In the genomic region with DNA sequence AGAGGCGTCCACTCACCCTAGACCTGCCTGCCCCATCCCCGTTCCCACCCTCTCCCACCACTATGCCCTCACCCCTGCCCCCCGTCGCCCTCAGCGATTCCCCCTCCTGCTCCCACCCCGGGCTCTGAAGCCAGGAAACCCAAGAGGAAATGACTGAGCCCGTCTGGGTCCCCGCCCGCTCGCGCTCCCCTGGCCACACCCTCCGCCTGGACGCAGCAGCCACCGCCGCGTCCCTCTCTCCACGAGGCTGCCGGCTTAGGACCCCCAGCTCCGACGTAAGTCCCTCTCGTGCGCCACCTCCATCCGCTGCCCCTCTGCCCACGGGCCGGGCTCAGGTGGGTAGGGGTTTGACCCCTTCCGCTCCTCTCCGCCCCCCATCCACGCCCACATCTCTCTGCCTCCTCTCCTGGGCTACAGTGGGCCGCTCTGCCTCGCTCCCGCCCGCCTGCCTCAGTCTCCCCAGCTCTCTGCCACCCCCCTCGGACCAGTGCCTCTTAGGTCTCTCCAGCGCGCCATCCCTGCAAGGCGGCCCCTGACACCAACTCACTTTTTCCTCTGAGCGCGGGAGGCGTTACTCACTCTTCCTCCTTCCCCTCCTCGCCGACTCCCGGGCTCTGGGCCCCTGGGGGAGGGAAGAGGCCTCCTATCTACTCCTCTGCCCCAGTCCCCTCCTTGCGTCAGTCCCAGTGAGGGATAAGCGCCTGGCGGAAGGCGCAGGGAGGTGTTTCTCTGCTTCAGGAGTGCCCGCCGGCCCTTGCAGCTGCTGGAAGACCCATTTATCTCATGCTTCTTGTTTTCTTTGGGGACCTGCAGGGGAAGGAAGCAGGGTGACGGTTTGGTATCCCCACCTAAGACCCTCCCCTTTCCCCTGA, we compare ENCODE assay signal across 8 cellular contexts. TPM values are rescaled to one million over a fixed set of nuclear protein-coding genes. Genes with fewer than 3 reads are reported as not detected.
DNase-seq lines count a peak whose midpoint lies in the region; ATAC-seq, FAIRE-seq and TF ChIP-seq lines count a peak whose summit lies in the region.

TSS of gene FXYD5 (plus strand) at position 201 of the 872 bp plus-strand sequence. CDS start 816 bp downstream, outside the sequence.

- peak within 1 kb of the TSS; percentile 91 for H3K4me2 ChIP-seq in DND-41 (ENCODE audit: insufficient read depth, low read length)
- peak within 1 kb of the TSS; percentile 93 for H3K4me2 ChIP-seq in hepatocyte

- ATAC-seq in DND-41 (ENCODE audit: insufficient read depth, low read depth) (peak; percentile 81), HG03432 (IDR thresholded peaks at IDR 0.05; ENCODE audit: unreplicated experiment) (no peak)

- H4K20me1 ChIP-seq in DND-41 (ENCODE audit: insufficient read depth, low read length) (peaks cover 3% of the 10 kb centered on the region; the same call in 1 of the 2 replicates), hepatocyte (ENCODE audit: insufficient read depth, poor library complexity, severe bottlenecking) (no peaks in the 10 kb centered on the region)

- H3K9me3 ChIP-seq in DND-41 (ENCODE audit: insufficient read depth, low read length, severe bottlenecking) (no peaks in the 10 kb centered on the region), hepatocyte (ENCODE audit: low read depth) (no peaks in the 10 kb centered on the region), skeletal muscle tissue (ENCODE audit: control insufficient read depth in 3 of 3, low read length in 3 of 3) (no peaks in the 10 kb centered on the region)

- no peak for TF ChIP-seq CTCF in DND-41 (IDR thresholded peaks at IDR 0.05; ENCODE audit: borderline replicate concordance, extremely low read depth, low read length, poor library complexity, severe bottlenecking)
- TF ChIP-seq CTCF in hepatocyte (IDR thresholded peaks at IDR 0.05; ENCODE audit: poor library complexity), result no peak

- 1% methylated on average over 44 to 49 of the region's 49 CpGs for WGBS in adipose tissue, 3 donors
- 2% methylated on average over 34 of the region's 49 CpGs for WGBS in hepatocyte (ENCODE audit: low lambda C conversion rate, missing lambda C conversion rate)

- H3K27me3 ChIP-seq in DND-41 (ENCODE audit: insufficient read depth, low read length, poor library complexity) (peaks cover 18% of the 10 kb centered on the region), hepatocyte (peaks cover 24% of the 10 kb centered on the region), skeletal muscle tissue (ENCODE audit: control insufficient read depth in 3 of 3, insufficient read depth in 3 of 3, low read length in 3 of 3) (peaks cover 52 to 66% (median 55%) of the 10 kb centered on the region in 3 donors)

- H3K79me2 ChIP-seq in DND-41 (ENCODE audit: insufficient read depth, low read length) (peaks cover 12% of the 10 kb centered on the region; the same call in 1 of the 2 replicates), hepatocyte (no peaks in the 10 kb centered on the region)

- H3K4me1 ChIP-seq in DND-41 (ENCODE audit: insufficient read depth, low read length) (peaks cover 28% of the 10 kb centered on the region), hepatocyte (ENCODE audit: insufficient read depth) (peaks cover 13% of the 10 kb centered on the region), skeletal muscle tissue (ENCODE audit: control insufficient read depth in 3 of 3, insufficient read depth in 3 of 3, low read length in 3 of 3) (peaks cover 15 to 19% (median 16%) of the 10 kb centered on the region in 3 donors)

- H3K27ac ChIP-seq in DND-41 (ENCODE audit: low read length), result peak within 1 kb of the TSS; percentile 78
- H3K27ac ChIP-seq in adipose tissue (ENCODE audit: low read depth, low read length), result peak within 1 kb of the TSS; percentile 12
- peak within 1 kb of the TSS; percentile 18 for H3K27ac ChIP-seq in hepatocyte
- H3K27ac ChIP-seq in skeletal muscle tissue (ENCODE audit: low read depth, low read length), result peak within 1 kb of the TSS; percentile 51

- H3K4me3 ChIP-seq in DND-41 (ENCODE audit: low read depth in 1 of 2, low read length in 2 of 2) (peak within 1 kb of the TSS; percentile 86 to 93), hepatocyte (peak within 1 kb of the TSS; percentile 53), skeletal muscle tissue (ENCODE audit: low read length in 3 of 3) (peak within 1 kb of the TSS; percentile 62 to 73 (median 68))

- H3K9ac ChIP-seq in DND-41 (ENCODE audit: low read depth, low read length) (peak within 1 kb of the TSS; percentile 83), skeletal muscle tissue (ENCODE audit: low read depth in 1 of 3, low read length in 3 of 3) (peak within 1 kb of the TSS; percentile 57 to 69 (median 59))

- no peaks in the 10 kb centered on the region for H3K9me2 ChIP-seq in hepatocyte (replicated peaks; ENCODE audit: insufficient read depth)

- H2AFZ ChIP-seq in DND-41 (ENCODE audit: low read depth, low read length) (peak within 1 kb of the TSS; percentile 97), hepatocyte (peak within 1 kb of the TSS; percentile 68)

- peak; percentile 78 for DNase-seq in DND-41
- peak; percentile 74 for DNase-seq in HTR-8/SVneo (ENCODE audit: insufficient read length, low spot score)
- peak; percentile 36 to 84 (median 58) for DNase-seq in T-helper 2 cell
- DNase-seq in hepatocyte (ENCODE audit: low spot score), result peak; percentile 86
- no peak for DNase-seq in NCI-H446 (lab: John Stamatoyannopoulos, UW)

- H3K36me3 ChIP-seq in DND-41 (ENCODE audit: insufficient read depth, low read length), result peaks cover 27% of the 10 kb centered on the region
- no peaks in the 10 kb centered on the region for H3K36me3 ChIP-seq in hepatocyte (replicated peaks; ENCODE audit: insufficient read depth, low read depth)
- peaks cover 0 to 7% (median 0%) of the 10 kb centered on the region in 3 donors for H3K36me3 ChIP-seq in skeletal muscle tissue (ENCODE audit: control insufficient read depth in 3 of 3, insufficient read depth in 3 of 3, low read length in 3 of 3)

- FAIRE-seq in HTR-8/SVneo (lab: Jason Lieb, UNC), result peak; percentile 51

RNA-seq across cellular contexts. Expression of gene FXYD5, which starts in this region (rescaled TPM):
- polyA plus RNA-seq in adipose tissue, result 100 to 1,000 TPM in 1 of 3 donors, 10 to 100 TPM in 2; 16.0 to 167 (median 93.9) TPM
- 36.4 and 42.8 TPM in 2 replicates for total RNA-seq in hepatocyte
- 81.1 and 90.2 TPM in 2 replicates for polyA plus RNA-seq in hepatocyte
- 7.3 TPM for total RNA-seq in skeletal muscle tissue

Comparison
In these comparisons a context has a peak if more than half of its experiments do, and no peak if none do; other contexts are left out.
1. DNase-seq: peak in DND-41 (single experiment), HTR-8/SVneo (single experiment), T-helper 2 cell (5 of 5) and hepatocyte (single experiment); none in NCI-H446 (0 of 2).
2. H3K27ac ChIP-seq: peak in every context shown above with its lines; median percentile 78 in DND-41; 51 in skeletal muscle tissue; 18 in hepatocyte; 12 in adipose tissue.
3. Peak in every context shown above with its lines, with median percentiles within 50 percentile points of each other: H3K4me3 ChIP-seq.